In genomic region chr14:55398679-55399078, GRCh38 we compare ENCODE assay signal across 14 cellular contexts. TPM values are rescaled to one million over a fixed set of nuclear protein-coding genes. Genes with fewer than 3 reads are reported as not detected.
DNase-seq lines count a peak whose midpoint lies in the region; ATAC-seq and TF ChIP-seq lines count a peak whose summit lies in the region.
"Had no signal": no experiment of that assay in that cellular context is flagged by ENCODE, and none has a peak within 500 bp of the region (broad histone marks: within the 10 kb centered on the region; RNA-seq: fewer than 3 reads in every experiment).

No MANE protein-coding gene starts in this region.

- H3K27ac ChIP-seq in tibial artery = peak overlapping the region; percentile 66 to 74
- H3K27ac ChIP-seq: neutrophil had no signal

- H3K4me3 ChIP-seq in tibial artery = no peak overlapping the region

- H3K9me3 ChIP-seq in tibial artery = no peaks in the 10 kb centered on the region
- H3K9me3 ChIP-seq: neutrophil had no signal

- POLR2A ChIA-PET in activated CD8-positive, alpha-beta T cell treated with anti-CD3 and anti-CD28 coated beads for 36 hours (lab: Charles Lee) = no interaction called here
- POLR2A ChIA-PET in activated CD8-positive, alpha-beta T cell treated with anti-CD3 and anti-CD28 coated beads, Interleukin-2, amount 10 ng/mL, durations not matched to agents 7 days and 5 days (lab: Charles Lee) = no interaction called here

- H3K9me3 Mint-ChIP-seq in activated CD8-positive, alpha-beta T cell treated with anti-CD3 and anti-CD28 coated beads for 36 hours = no peaks in the 10 kb centered on the region
- no peaks in the 10 kb centered on the region for H3K9me3 Mint-ChIP-seq in activated CD8-positive, alpha-beta T cell treated with anti-CD3 and anti-CD28 coated beads, Interleukin-2, amount 10 ng/mL, durations not matched to agents 7 days and 5 days (ENCODE audit: insufficient read depth)
- H3K9me3 Mint-ChIP-seq: activated CD4-positive, alpha-beta memory T cell treated with anti-CD3 and anti-CD28 coated beads, Interleukin-2, amount 10 ng/mL, durations not matched to agents 7 days and 5 days; effector memory CD8-positive, alpha-beta T cell; stimulated activated naive CD8-positive, alpha-beta T cell treated with anti-CD3 and anti-CD28 coated beads, Interleukin-15, Interleukin-2, amounts not matched to agents 100 ng/mL and 50 ng/mL, for 24 hours had no signal

- CTCF ChIA-PET in activated CD8-positive, alpha-beta T cell treated with anti-CD3 and anti-CD28 coated beads for 36 hours (lab: Charles Lee) = interaction anchor here (1.2 to 1.7 kb wide), 2 partner anchors 18 to 128 kb away, joined by 5 read pairs; no protein-coding TSS in a partner anchor
- CTCF ChIA-PET in activated CD8-positive, alpha-beta T cell treated with anti-CD3 and anti-CD28 coated beads, Interleukin-2, amount 10 ng/mL, durations not matched to agents 7 days and 5 days (lab: Charles Lee) = interaction anchor here (1.2 kb wide), 1 partner anchor 18 kb away, joined by 3 read pairs; no protein-coding TSS in a partner anchor

- peaks cover 28% of the 10 kb centered on the region for H3K4me1 Mint-ChIP-seq in activated CD8-positive, alpha-beta T cell treated with anti-CD3 and anti-CD28 coated beads for 36 hours (ENCODE audit: low read depth)
- peaks cover 6% of the 10 kb centered on the region for H3K4me1 Mint-ChIP-seq in activated CD8-positive, alpha-beta T cell treated with anti-CD3 and anti-CD28 coated beads, Interleukin-2, amount 10 ng/mL, durations not matched to agents 7 days and 5 days (ENCODE audit: low read depth)

- ATAC-seq in activated CD8-positive, alpha-beta T cell treated with anti-CD3 and anti-CD28 coated beads for 36 hours = no peak
- no peak for ATAC-seq in activated CD8-positive, alpha-beta T cell treated with anti-CD3 and anti-CD28 coated beads, Interleukin-2, amount 10 ng/mL, durations not matched to agents 7 days and 5 days
- ATAC-seq in left ventricle myocardium superior (peak; percentile 86), GM21529 (IDR thresholded peaks at IDR 0.05; ENCODE audit: unreplicated experiment) (no peak), GM18870 (IDR thresholded peaks at IDR 0.05; ENCODE audit: unreplicated experiment) (no peak)
- ATAC-seq: effector memory CD8-positive, alpha-beta T cell had no signal

- intact Hi-C loops in activated CD8-positive, alpha-beta T cell treated with anti-CD3 and anti-CD28 coated beads for 36 hours (cut with micrococcal nuclease) = no loop called here
- intact Hi-C loops in left ventricle myocardium superior (cut with micrococcal nuclease) = no loop called here
- intact Hi-C loops in tibial artery (cut with DNase I; ENCODE audit: low total_unique reads) = no loop called here

- peak; percentile 10 for DNase-seq in activated CD8-positive, alpha-beta T cell treated with anti-CD3 and anti-CD28 coated beads for 36 hours
- no peak for DNase-seq in activated CD8-positive, alpha-beta T cell treated with anti-CD3 and anti-CD28 coated beads, Interleukin-2, amount 10 ng/mL, durations not matched to agents 7 days and 5 days
- DNase-seq in astrocyte of the hippocampus (ENCODE audit: low read depth, low spot score) (peak; percentile 87), left ventricle myocardium superior (no peak), tibial artery (peak; percentile 68 to 72), NCI-H1092 treated with DMSO at 0.1 percent for 48 hours (lab: John Stamatoyannopoulos, UW) (no peak)
- DNase-seq: activated CD4-positive, alpha-beta memory T cell treated with anti-CD3 and anti-CD28 coated beads, Interleukin-2, amount 10 ng/mL, durations not matched to agents 7 days and 5 days; effector memory CD8-positive, alpha-beta T cell had no signal

- H3K36me3 Mint-ChIP-seq in activated CD8-positive, alpha-beta T cell treated with anti-CD3 and anti-CD28 coated beads for 36 hours (ENCODE audit: low read depth) = peaks cover 9% of the 10 kb centered on the region
- H3K36me3 Mint-ChIP-seq in activated CD8-positive, alpha-beta T cell treated with anti-CD3 and anti-CD28 coated beads, Interleukin-2, amount 10 ng/mL, durations not matched to agents 7 days and 5 days (ENCODE audit: low read depth) = peaks cover 3% of the 10 kb centered on the region

- no peak overlapping the region for H3K4me3 Mint-ChIP-seq in activated CD8-positive, alpha-beta T cell treated with anti-CD3 and anti-CD28 coated beads for 36 hours
- no peak overlapping the region for H3K4me3 Mint-ChIP-seq in activated CD8-positive, alpha-beta T cell treated with anti-CD3 and anti-CD28 coated beads, Interleukin-2, amount 10 ng/mL, durations not matched to agents 7 days and 5 days
- H3K4me3 Mint-ChIP-seq: activated CD4-positive, alpha-beta memory T cell treated with anti-CD3 and anti-CD28 coated beads, Interleukin-2, amount 10 ng/mL, durations not matched to agents 7 days and 5 days; B cell; effector memory CD8-positive, alpha-beta T cell; stimulated activated naive CD8-positive, alpha-beta T cell treated with anti-CD3 and anti-CD28 coated beads, Interleukin-15, Interleukin-2, amounts not matched to agents 100 ng/mL and 50 ng/mL, for 24 hours had no signal

- no peak overlapping the region for H3K27ac Mint-ChIP-seq in activated CD8-positive, alpha-beta T cell treated with anti-CD3 and anti-CD28 coated beads for 36 hours
- no peak overlapping the region for H3K27ac Mint-ChIP-seq in activated CD8-positive, alpha-beta T cell treated with anti-CD3 and anti-CD28 coated beads, Interleukin-2, amount 10 ng/mL, durations not matched to agents 7 days and 5 days
- H3K27ac Mint-ChIP-seq: activated CD4-positive, alpha-beta memory T cell treated with anti-CD3 and anti-CD28 coated beads, Interleukin-2, amount 10 ng/mL, durations not matched to agents 7 days and 5 days; B cell; stimulated activated naive CD8-positive, alpha-beta T cell treated with anti-CD3 and anti-CD28 coated beads, Interleukin-15, Interleukin-2, amounts not matched to agents 100 ng/mL and 50 ng/mL, for 24 hours had no signal

- H3K27me3 Mint-ChIP-seq in activated CD8-positive, alpha-beta T cell treated with anti-CD3 and anti-CD28 coated beads for 36 hours = no peaks in the 10 kb centered on the region
- no peaks in the 10 kb centered on the region for H3K27me3 Mint-ChIP-seq in activated CD8-positive, alpha-beta T cell treated with anti-CD3 and anti-CD28 coated beads, Interleukin-2, amount 10 ng/mL, durations not matched to agents 7 days and 5 days (ENCODE audit: low read depth)
- H3K27me3 Mint-ChIP-seq: activated CD4-positive, alpha-beta memory T cell treated with anti-CD3 and anti-CD28 coated beads, Interleukin-2, amount 10 ng/mL, durations not matched to agents 7 days and 5 days; B cell; effector memory CD8-positive, alpha-beta T cell; stimulated activated naive CD8-positive, alpha-beta T cell treated with anti-CD3 and anti-CD28 coated beads, Interleukin-15, Interleukin-2, amounts not matched to agents 100 ng/mL and 50 ng/mL, for 24 hours had no signal

- H3K4me1 ChIP-seq in tibial artery = peaks cover 0 to 50% (median 12%) of the 10 kb centered on the region in 4 donors

- no peak for TF ChIP-seq CTCF in activated CD8-positive, alpha-beta T cell treated with anti-CD3 and anti-CD28 coated beads for 36 hours (IDR thresholded peaks at IDR 0.05)
- no peak for TF ChIP-seq CTCF in tibial artery (IDR thresholded peaks at IDR 0.05)

- peaks cover 13 to 20% (median 15%) of the 10 kb centered on the region in 3 donors for H3K36me3 ChIP-seq in tibial artery

- no peaks in the 10 kb centered on the region for H3K27me3 ChIP-seq in tibial artery
- H3K27me3 ChIP-seq: neutrophil had no signal

RNA-seq across cellular contexts. Expression of gene ATG14, which starts 13.0 kb away (rescaled TPM):
- total RNA-seq in activated CD8-positive, alpha-beta T cell treated with anti-CD3 and anti-CD28 coated beads for 36 hours = 1 to 10 TPM; 5.1 to 5.5 TPM
- 1 to 10 TPM; 4.4 to 4.6 TPM for total RNA-seq in activated CD8-positive, alpha-beta T cell treated with anti-CD3 and anti-CD28 coated beads, Interleukin-2, amount 10 ng/mL, durations not matched to agents 7 days and 5 days
- total RNA-seq in left ventricle myocardium superior = 17.3 TPM

RNA-seq across cellular contexts. Expression of gene TBPL2, which starts 41.7 kb away (rescaled TPM):
- not detected for total RNA-seq in activated CD8-positive, alpha-beta T cell treated with anti-CD3 and anti-CD28 coated beads for 36 hours
- total RNA-seq in activated CD8-positive, alpha-beta T cell treated with anti-CD3 and anti-CD28 coated beads, Interleukin-2, amount 10 ng/mL, durations not matched to agents 7 days and 5 days = not detected
- not detected for total RNA-seq in left ventricle myocardium superior
- total RNA-seq: activated CD4-positive, alpha-beta memory T cell treated with anti-CD3 and anti-CD28 coated beads, Interleukin-2, amount 10 ng/mL, durations not matched to agents 7 days and 5 days; B cell; NCI-H460 had no signal

Comparison
In these comparisons a context has a peak if more than half of its experiments do, and no peak if none do; other contexts are left out.
1. DNase-seq: peak in activated CD8-positive, alpha-beta T cell treated with anti-CD3 and anti-CD28 coated beads for 36 hours (single experiment), astrocyte of the hippocampus (single experiment) and tibial artery (2 of 2); none in activated CD8-positive, alpha-beta T cell treated with anti-CD3 and anti-CD28 coated beads, Interleukin-2, amount 10 ng/mL, durations not matched to agents 7 days and 5 days (single experiment), left ventricle myocardium superior (single experiment) and NCI-H1092 treated with DMSO at 0.1 percent for 48 hours (single experiment).